18 cellular contexts compared by ENCODE assay signal in genomic region chr7:22566592-22566991, GRCh38.
"Had no signal": no experiment of that assay in that cellular context is flagged by ENCODE, and none has a peak within 500 bp of the region (broad histone marks: within the 10 kb centered on the region; RNA-seq: fewer than 3 reads in every experiment).

No MANE protein-coding gene starts in this region.

- H3K79me2 ChIP-seq: parathyroid adenoma had no signal

- ATAC-seq: activated CD8-positive, alpha-beta T cell treated with anti-CD3 and anti-CD28 coated beads, Interleukin-2, amount 10 ng/mL, durations not matched to agents 7 days and 5 days; activated T-cell treated with anti-CD3 and anti-CD28 coated beads, Interleukin-2, amount 50 U/mL, for 72 hours; stimulated activated effector memory CD8-positive, alpha-beta T cell treated with anti-CD3 and anti-CD28 coated beads, Interleukin-12 subunit alpha, Interleukin-12 subunit beta, amount 100 ng/mL, for 72 hours; T-helper 17 cell had no signal

- H3K27me3 ChIP-seq: colonic mucosa, esophagus muscularis mucosa, tibial artery, uterus had no signal

- H3K9ac ChIP-seq: parathyroid adenoma had no signal

- H3K9me3 ChIP-seq: colonic mucosa, esophagus muscularis mucosa, tibial artery, uterus had no signal

- H3K27ac ChIP-seq: colonic mucosa, esophagus muscularis mucosa, parathyroid adenoma, tibial artery, uterus had no signal

- H2AFZ ChIP-seq: parathyroid adenoma had no signal

- DNase-seq: activated CD4-positive, alpha-beta T cell treated with anti-CD3 and anti-CD28 coated beads, Interleukin-2, amount 10 ng/mL, durations not matched to agents 24 days and 14 days; activated CD4-positive, CD25-positive, alpha-beta regulatory T cell; activated CD8-positive, alpha-beta memory T cell treated with anti-CD3 and anti-CD28 coated beads, Interleukin-2, amount 50 U/mL, for 48 hours; activated CD8-positive, alpha-beta T cell treated with anti-CD3 and anti-CD28 coated beads, Interleukin-2, amount 10 ng/mL, durations not matched to agents 7 days and 5 days; activated gamma-delta T cell treated with Interleukin-2 at 50 U/mL for 16 hours; activated T-cell treated with anti-CD3 and anti-CD28 coated beads, Interleukin-2, amount 50 U/mL, for 72 hours; amniotic stem cell; central memory CD4-positive, alpha-beta T cell; effector CD4-positive, alpha-beta T cell; hypothalamus; stimulated activated CD4-positive, alpha-beta T cell treated with anti-CD3 and anti-CD28 coated beads, Interleukin-12 subunit alpha, Interleukin-12 subunit beta, amount 100 ng/mL, for 4 hours; T-helper 17 cell; tibial artery; uterus had no signal

- H3K4me1 ChIP-seq: parathyroid adenoma had no signal

- H3K4me3 ChIP-seq: colonic mucosa, esophagus muscularis mucosa, tibial artery, uterus had no signal

- H3K36me3 ChIP-seq: colonic mucosa, tibial artery, uterus had no signal
